8 cellular contexts compared by ENCODE assay signal in the genomic region with DNA sequence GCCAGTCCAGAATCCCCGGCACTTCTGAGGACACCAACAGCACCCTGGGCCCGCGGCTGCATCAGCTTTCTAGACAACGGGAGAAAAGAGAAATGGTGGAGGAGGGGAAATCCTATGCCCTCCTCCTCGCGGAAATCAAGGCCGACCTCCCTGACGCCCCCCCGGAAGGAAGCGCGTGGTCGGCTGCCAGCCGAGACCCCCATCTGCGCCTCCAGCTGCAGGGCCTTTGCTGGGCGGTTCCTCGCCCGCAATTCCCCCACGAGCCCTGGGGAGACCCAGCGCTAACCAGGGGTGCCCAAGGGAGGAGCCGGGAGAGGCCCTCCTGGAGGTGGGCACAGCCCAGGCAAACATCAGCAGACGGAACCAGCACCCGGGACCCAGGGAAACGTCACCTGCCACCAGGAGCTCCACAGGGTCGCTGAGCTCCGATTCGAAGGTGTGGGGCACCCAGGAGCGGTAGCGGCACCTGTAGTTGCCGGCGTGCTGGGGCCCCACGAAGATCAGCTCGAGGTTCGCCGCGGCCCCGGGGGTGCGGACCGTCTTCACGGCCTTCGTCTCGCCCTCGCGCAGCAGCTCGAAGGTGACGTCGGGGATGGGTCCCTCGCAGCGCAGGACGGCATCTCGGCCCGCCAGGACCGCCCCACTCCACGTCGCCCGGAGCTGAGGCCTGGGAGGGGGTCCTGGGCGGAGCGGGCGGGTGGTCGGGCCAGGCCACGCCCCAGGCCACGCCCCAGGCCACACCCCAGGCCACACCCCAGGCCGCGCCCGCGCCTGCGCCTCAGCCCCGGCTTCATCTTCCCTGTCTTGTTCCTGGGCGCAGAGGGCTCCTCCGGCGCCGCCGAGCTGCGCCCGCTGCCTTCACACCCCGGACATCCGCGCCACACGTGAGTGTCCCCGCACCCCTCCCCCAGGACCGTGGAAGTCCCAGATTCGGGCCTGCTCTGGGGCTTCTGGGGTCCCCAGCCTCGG. TPM values are rescaled to one million over a fixed set of nuclear protein-coding genes. Genes with fewer than 3 reads are reported as not detected.
DNase-seq lines count a peak whose midpoint lies in the region; ATAC-seq and TF ChIP-seq lines count a peak whose summit lies in the region.

No MANE protein-coding gene starts in this region.

- H3K9ac ChIP-seq in mesenchymal stem cell (ENCODE audit: low read length), result peak overlapping the region; percentile 87

- H3K4me3 Mint-ChIP-seq in activated CD4-positive, alpha-beta memory T cell treated with anti-CD3 and anti-CD28 coated beads for 36 hours, result peak overlapping the region; percentile 92

- H2AFZ ChIP-seq in mesenchymal stem cell (ENCODE audit: low read depth, low read length), result peak overlapping the region; percentile 84

- intact Hi-C loops in activated CD4-positive, alpha-beta memory T cell treated with anti-CD3 and anti-CD28 coated beads for 36 hours (cut with micrococcal nuclease), result loop anchor here (1.0 to 5.0 kb wide), 2 partner anchors 15 to 60 kb away; a partner anchor contains a TSS

- peak overlapping the region; percentile 73 for H4K8ac ChIP-seq in mesenchymal stem cell (ENCODE audit: low read length)

- H2BK5ac ChIP-seq in mesenchymal stem cell (ENCODE audit: low read depth, low read length, poor library complexity, severe bottlenecking), result peak overlapping the region; percentile 24

- no peaks in the 10 kb centered on the region for H3K9me3 Mint-ChIP-seq in activated CD4-positive, alpha-beta memory T cell treated with anti-CD3 and anti-CD28 coated beads for 36 hours

- peak overlapping the region; percentile 81 to 98 for H3K4ac ChIP-seq in mesenchymal stem cell (ENCODE audit: low read depth in 1 of 2, low read length in 2 of 2)

- peak overlapping the region in 1 of 2 experiments; percentile 66 for H3K23ac ChIP-seq in mesenchymal stem cell (ENCODE audit: low read length in 2 of 2)

- peak overlapping the region; percentile 78 for H3K4me3 ChIP-seq in AG04449 (ENCODE audit: low read depth, low read length)
- H3K4me3 ChIP-seq in mesenchymal stem cell (ENCODE audit: insufficient read depth in 1 of 2, low read depth in 1 of 2, low read length in 2 of 2), result peak overlapping the region; percentile 88 to 90

- no peak for TF ChIP-seq CTCF in AG04449 (IDR thresholded peaks at IDR 0.05; ENCODE audit: insufficient read depth, low read length, missing control alignments)

- H3K79me1 ChIP-seq in mesenchymal stem cell (replicated peaks; ENCODE audit: low read length, poor library complexity, severe bottlenecking), result peaks cover 31% of the 10 kb centered on the region

- H3K27me3 ChIP-seq in mesenchymal stem cell (ENCODE audit: control insufficient read depth in 1 of 2, insufficient read depth in 1 of 2, low read length in 2 of 2), result no peaks in the 10 kb centered on the region

- DNase-seq in AG04449 (ENCODE audit: low read depth, low spot score) (no peak), NCI-H446 treated with DMSO at 0.1 percent for 48 hours (lab: John Stamatoyannopoulos, UW) (peak; percentile 68), mesenchymal stem cell (peak; percentile 78)
- peak; percentile 74 for DNase-seq in activated CD4-positive, alpha-beta memory T cell treated with anti-CD3 and anti-CD28 coated beads for 36 hours
- peak; percentile 43 for DNase-seq in effector CD4-positive, alpha-beta T cell
- DNase-seq in stimulated activated CD8-positive, alpha-beta memory T cell treated with anti-CD3 and anti-CD28 coated beads, Interleukin-15, amount 100 ng/mL, for 1 hour (ENCODE audit: low read depth), result peak; percentile 27

- H3K36me3 ChIP-seq in mesenchymal stem cell (ENCODE audit: control insufficient read depth in 1 of 2, insufficient read depth in 2 of 2, low read depth in 1 of 2, low read length in 2 of 2), result peaks cover 4 to 27% of the 10 kb centered on the region in 2 experiments

- ATAC-seq in GM18867 (IDR thresholded peaks at IDR 0.05; ENCODE audit: unreplicated experiment) (peak; percentile 89), HG03095 (IDR thresholded peaks at IDR 0.05; ENCODE audit: unreplicated experiment) (peak; percentile 75)

- H3K18ac ChIP-seq in mesenchymal stem cell (ENCODE audit: low read depth in 1 of 2, low read length in 2 of 2), result peak overlapping the region; percentile 94 to 95

- H2BK12ac ChIP-seq in mesenchymal stem cell (ENCODE audit: low read length in 2 of 2), result peak overlapping the region in 1 of 2 experiments; percentile 48

- no peak overlapping the region for H2AK5ac ChIP-seq in mesenchymal stem cell (ENCODE audit: low read length, severe bottlenecking)

- peaks cover 21% of the 10 kb centered on the region for H3K4me1 Mint-ChIP-seq in activated CD4-positive, alpha-beta memory T cell treated with anti-CD3 and anti-CD28 coated beads for 36 hours (ENCODE audit: low read depth)

- WGBS in mesenchymal stem cell, result 1% methylated on average over 70 of the region's 82 CpGs

- peaks cover 4% of the 10 kb centered on the region for H3K27me3 Mint-ChIP-seq in activated CD4-positive, alpha-beta memory T cell treated with anti-CD3 and anti-CD28 coated beads for 36 hours

- H3K4me2 ChIP-seq in mesenchymal stem cell (ENCODE audit: low read length, poor library complexity, severe bottlenecking), result peak overlapping the region; percentile 84

- H3K27ac Mint-ChIP-seq in activated CD4-positive, alpha-beta memory T cell treated with anti-CD3 and anti-CD28 coated beads for 36 hours, result peak overlapping the region; percentile 42

- H2BK120ac ChIP-seq in mesenchymal stem cell (ENCODE audit: low read depth, low read length), result no peak overlapping the region

- CTCF ChIA-PET in AG04449 (lab: Yijun Ruan, JAX), result interaction anchor here (0.7 kb wide), 1 partner anchor 631 kb away, joined by 3 read pairs; no protein-coding TSS in a partner anchor
- CTCF ChIA-PET in activated CD4-positive, alpha-beta memory T cell treated with anti-CD3 and anti-CD28 coated beads for 36 hours (lab: Charles Lee), result interaction anchor here (0.9 to 2.1 kb wide), 6 partner anchors 9 to 172 kb away, joined by 3 to 8 read pairs (median 5); a partner anchor contains a TSS

- H3K14ac ChIP-seq in mesenchymal stem cell (ENCODE audit: low read length in 2 of 2), result peak overlapping the region in 1 of 2 experiments; percentile 93

- no peaks in the 10 kb centered on the region for H3K9me3 ChIP-seq in mesenchymal stem cell (ENCODE audit: control insufficient read depth, low read length)

- H4K91ac ChIP-seq in mesenchymal stem cell (ENCODE audit: low read length), result peak overlapping the region; percentile 88

- H3K36me3 Mint-ChIP-seq in activated CD4-positive, alpha-beta memory T cell treated with anti-CD3 and anti-CD28 coated beads for 36 hours, result peaks cover 4% of the 10 kb centered on the region

- POLR2A ChIA-PET in AG04449 (lab: Yijun Ruan, JAX), result interaction anchor here (0.6 to 3.4 kb wide), 9 partner anchors 8 to 944 kb away, joined by 3 to 22 read pairs (median 6); a partner anchor contains a TSS
- POLR2A ChIA-PET in activated CD4-positive, alpha-beta memory T cell treated with anti-CD3 and anti-CD28 coated beads for 36 hours (lab: Charles Lee), result interaction anchor here (0.7 to 2.3 kb wide), 6 partner anchors 8 to 128 kb away, joined by 3 to 12 read pairs (median 4); a partner anchor contains a TSS

- peaks cover 10% of the 10 kb centered on the region for H3K4me1 ChIP-seq in mesenchymal stem cell (ENCODE audit: control insufficient read depth, insufficient read depth, low read depth, low read length)

- peak overlapping the region; percentile 71 for H3K27ac ChIP-seq in mesenchymal stem cell (ENCODE audit: low read length, poor library complexity, severe bottlenecking)

- H2BK15ac ChIP-seq in mesenchymal stem cell (ENCODE audit: low read depth, poor library complexity, severe bottlenecking), result peak overlapping the region; percentile 77

RNA-seq across cellular contexts. Expression of a gene that starts 6.0 kb away (rescaled TPM):
- 10 to 100 TPM in 1 of 2 experiments, 1 to 10 TPM in 1; 9.9 to 12.9 TPM for total RNA-seq in activated CD4-positive, alpha-beta memory T cell treated with anti-CD3 and anti-CD28 coated beads for 36 hours
- 85.1 TPM for polyA plus RNA-seq in mesenchymal stem cell (2013, experiment 1 of 2)
- 84.2 TPM for polyA plus RNA-seq in mesenchymal stem cell (2013, experiment 2 of 2)

RNA-seq across cellular contexts. Expression of a gene that starts 15.3 kb away (rescaled TPM):
- total RNA-seq in activated CD4-positive, alpha-beta memory T cell treated with anti-CD3 and anti-CD28 coated beads for 36 hours, result under 1 TPM; 0.31 to 0.93 TPM
- 0.17 TPM for polyA plus RNA-seq in mesenchymal stem cell (2013, experiment 1 of 2)
- 0.18 TPM for polyA plus RNA-seq in mesenchymal stem cell (2013, experiment 2 of 2)

RNA-seq across cellular contexts. Expression of a gene that starts 20.5 kb away (rescaled TPM):
- total RNA-seq in activated CD4-positive, alpha-beta memory T cell treated with anti-CD3 and anti-CD28 coated beads for 36 hours, result 1 to 10 TPM; 3.1 to 3.3 TPM
- 1.4 TPM for polyA plus RNA-seq in mesenchymal stem cell (2013, experiment 1 of 2)
- polyA plus RNA-seq in mesenchymal stem cell (2013, experiment 2 of 2), result 1.4 TPM

RNA-seq across cellular contexts. Expression of a gene that starts 33.6 kb away (rescaled TPM):
- 1 to 10 TPM; 2.1 to 2.4 TPM for total RNA-seq in activated CD4-positive, alpha-beta memory T cell treated with anti-CD3 and anti-CD28 coated beads for 36 hours
- polyA plus RNA-seq in mesenchymal stem cell (2013, experiment 1 of 2), result 1.1 TPM
- 1.5 TPM for polyA plus RNA-seq in mesenchymal stem cell (2013, experiment 2 of 2)

RNA-seq across cellular contexts. Expression of a gene that starts 39.8 kb away (rescaled TPM):
- total RNA-seq in activated CD4-positive, alpha-beta memory T cell treated with anti-CD3 and anti-CD28 coated beads for 36 hours, result 1,000 to 10,000 TPM; 1,415 to 1,438 TPM
- polyA plus RNA-seq in mesenchymal stem cell (2013, experiment 1 of 2), result 995 TPM
- 1,024 TPM for polyA plus RNA-seq in mesenchymal stem cell (2013, experiment 2 of 2)
